2 cellular contexts compared by ENCODE assay signal in genomic region chr7:66782875-66783274, GRCh38.
A peak's percentile ranks its signal among the peaks of the same experiment; 100 is the strongest.
TF ChIP-seq lines count a peak whose summit lies in the region.

No MANE protein-coding gene starts in this region.

TF ChIP-seq in HEK293, 187 proteins besides CTCF, POLR2A, EP300 and RAD21:
- TF ChIP-seq PRDM1 (tag by site-specific recombination; IDR thresholded peaks at IDR 0.05): 0 out of 2 replicates have a peak, but pooled peaks have one; percentile 25

TF ChIP-seq in liver, 16 proteins besides CTCF, POLR2A, EP300 and RAD21:
- peak; percentile 28 for TF ChIP-seq SP1 (IDR thresholded peaks at IDR 0.05)
- TF ChIP-seq RXRA (IDR thresholded peaks at IDR 0.05): peak in 1 of 2 donors; percentile 17
- peak; percentile 50 to 56 for TF ChIP-seq HNF4A (conservative IDR thresholded peaks at IDR 0.05)
- TF ChIP-seq JUND (IDR thresholded peaks at IDR 0.05): peak in 1 of 2 donors; percentile 57
